Comparison of ENCODE assay signal across 1 cellular context in genomic region chr14:76780058-76780345, GRCh38.
TF ChIP-seq lines count a peak whose summit lies in the region.

No MANE protein-coding gene starts in this region.

TF ChIP-seq in H1, 55 proteins besides CTCF, POLR2A, EP300 and RAD21:
- TF ChIP-seq TBP (IDR thresholded peaks at IDR 0.05; ENCODE audit: low read depth, low read length) (no peak), RXRA (IDR thresholded peaks at IDR 0.05; ENCODE audit: insufficient read depth, low read depth, low read length) (no peak)
TF ChIP-seq in H1: peak in this region for 0.
